28 cellular contexts compared by ENCODE assay signal in the genomic region with DNA sequence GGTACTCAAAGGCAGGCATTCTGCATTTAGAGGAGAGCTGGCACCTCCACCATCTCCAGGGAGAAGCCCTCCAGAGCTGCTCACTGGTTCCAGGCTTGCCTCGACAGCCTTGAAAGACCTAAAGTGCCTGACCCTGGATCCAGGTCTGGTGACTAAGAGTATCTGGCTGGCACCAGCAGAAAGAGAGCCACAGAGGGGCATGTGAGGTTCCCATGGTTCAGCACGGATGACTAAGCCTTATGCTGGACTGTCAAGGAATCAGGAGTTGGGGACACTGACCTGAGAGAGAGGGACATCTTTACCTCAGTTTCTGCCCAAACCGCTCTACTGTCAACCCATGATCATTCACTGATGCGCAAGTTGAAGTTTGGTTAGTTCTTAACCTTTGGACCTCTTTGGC. TPM values are rescaled to one million over a fixed set of nuclear protein-coding genes. Genes with fewer than 3 reads are reported as not detected.
"Had no signal": no experiment of that assay in that cellular context is flagged by ENCODE, and none has a peak within 500 bp of the region (broad histone marks: within the 10 kb centered on the region; RNA-seq: fewer than 3 reads in every experiment).

No MANE protein-coding gene starts in this region.

- H3K4me2 ChIP-seq: hepatocyte, smooth muscle cell had no signal

- DNase-seq: activated CD4-positive, alpha-beta T cell treated with anti-CD3 and anti-CD28 coated beads for 4 hours; activated CD4-positive, alpha-beta T cell treated with anti-CD3 and anti-CD28 coated beads, Interleukin-2, amount 50 U/mL, for 48 hours; activated CD4-positive, CD25-positive, alpha-beta regulatory T cell; activated effector memory CD4-positive, alpha-beta T cell treated with Interleukin-2 at 50 U/mL for 16 hours; activated naive CD4-positive, alpha-beta T cell treated with anti-CD3 and anti-CD28 coated beads for 36 hours; activated naive CD8-positive, alpha-beta T cell treated with anti-CD3 and anti-CD28 coated beads, Interleukin-2, amount 10 ng/mL, durations not matched to agents 7 days and 5 days; activated T-cell treated with anti-CD3 and anti-CD28 coated beads, Interleukin-2, amount 50 U/mL, for 48 hours; amygdala; dermis blood vessel endothelial cell; effector CD8-positive, alpha-beta T cell; erythroblast; foreskin melanocyte; immature natural killer cell; ovary; stimulated activated CD4-positive, alpha-beta T cell treated with anti-CD3 and anti-CD28 coated beads, Interleukin-15, amount 100 ng/mL, for 24 hours; stimulated activated CD8-positive, alpha-beta memory T cell treated with anti-CD3 and anti-CD28 coated beads, Interleukin-4, amount 100 ng/mL, for 48 hours; stimulated activated naive B cell treated with anti-CD40 and anti-IgM and Interleukin-4, amounts not matched to agents 10 μg/mL and 1 μg/mL and 100 μg/mL, for 72 hours; T-helper 17 cell; testis had no signal

- ATAC-seq: sciatic nerve; stimulated activated naive B cell treated with anti-CD40 and anti-IgM and Interleukin-4, amounts not matched to agents 10 μg/mL and 1 μg/mL and 100 μg/mL, for 72 hours; T-helper 17 cell had no signal

- H3K79me2 ChIP-seq: hepatocyte had no signal

- H3K9me3 ChIP-seq: neutrophil, ovary, testis, vagina had no signal

- H3K27ac ChIP-seq: cardiac muscle cell, hepatocyte, neutrophil, ovary, testis, vagina had no signal

- H3K36me3 ChIP-seq: ovary had no signal

- H3K27me3 ChIP-seq: cardiac muscle cell, hepatocyte, neutrophil, ovary, testis, vagina had no signal

- H2AFZ ChIP-seq: hepatocyte had no signal

- H3K4me3 ChIP-seq: cardiac muscle cell, hepatocyte, ovary, smooth muscle cell, testis, vagina had no signal

- H3K4me1 ChIP-seq: testis, vagina had no signal

RNA-seq across cellular contexts. Expression of gene ACTL7A, which starts 3.0 kb away (rescaled TPM):
- total RNA-seq: activated naive CD4-positive, alpha-beta T cell treated with anti-CD3 and anti-CD28 coated beads for 36 hours; activated naive CD8-positive, alpha-beta T cell treated with anti-CD3 and anti-CD28 coated beads, Interleukin-2, amount 10 ng/mL, durations not matched to agents 7 days and 5 days; cardiac muscle cell; dermis blood vessel endothelial cell; hepatocyte; kidney epithelial cell; liver; ovary; pulmonary artery endothelial cell; sciatic nerve; smooth muscle cell; T-helper 17 cell; vagina had no signal
- polyA plus RNA-seq: cardiac muscle cell, hepatocyte, immature natural killer cell, ovary, smooth muscle cell had no signal

RNA-seq across cellular contexts. Expression of gene ACTL7B, which starts 9.3 kb away (rescaled TPM):
- total RNA-seq: activated naive CD4-positive, alpha-beta T cell treated with anti-CD3 and anti-CD28 coated beads for 36 hours; activated naive CD8-positive, alpha-beta T cell treated with anti-CD3 and anti-CD28 coated beads, Interleukin-2, amount 10 ng/mL, durations not matched to agents 7 days and 5 days; cardiac muscle cell; dermis blood vessel endothelial cell; hepatocyte; kidney epithelial cell; smooth muscle cell; vagina had no signal
- polyA plus RNA-seq: cardiac muscle cell, hepatocyte, immature natural killer cell, liver, smooth muscle cell had no signal
